In the genomic region with DNA sequence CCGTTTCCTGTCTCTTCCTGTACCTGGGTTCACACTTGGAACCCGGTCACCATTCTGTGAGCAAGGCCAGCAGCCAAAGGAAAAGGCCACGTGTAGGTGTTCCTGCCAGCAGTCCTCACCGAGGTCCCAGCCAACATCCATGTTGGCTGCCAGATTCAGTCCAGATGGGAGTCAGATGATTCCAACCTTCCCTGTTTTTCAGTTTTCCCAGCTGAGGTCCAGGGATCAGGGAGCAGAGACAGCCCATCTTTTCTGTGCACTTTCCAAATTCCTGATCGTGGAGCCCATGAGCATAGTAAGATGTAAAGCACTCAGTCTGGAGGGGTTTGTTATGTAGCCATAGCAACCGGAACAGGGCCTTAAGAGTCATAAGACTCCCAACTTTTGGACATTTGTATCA, we compare ENCODE assay signal across 18 cellular contexts. TPM values are rescaled to one million over a fixed set of nuclear protein-coding genes. Genes with fewer than 3 reads are reported as not detected.
DNase-seq lines count a peak whose midpoint lies in the region; ATAC-seq, FAIRE-seq and TF ChIP-seq lines count a peak whose summit lies in the region.
"Had no signal": no experiment of that assay in that cellular context is flagged by ENCODE, and none has a peak within 500 bp of the region (broad histone marks: within the 10 kb centered on the region; RNA-seq: fewer than 3 reads in every experiment).

No MANE protein-coding gene starts in this region.

- H3K9me1 ChIP-seq in K562 (ENCODE audit: control insufficient read depth, insufficient read depth, low read length): peaks cover 4% of the 10 kb centered on the region

- H3K4me3 Mint-ChIP-seq in activated naive CD4-positive, alpha-beta T cell treated with anti-CD3 and anti-CD28 coated beads, Interleukin-2, amount 10 ng/mL, durations not matched to agents 7 days and 5 days: no peak overlapping the region
- no peak overlapping the region for H3K4me3 Mint-ChIP-seq in immature natural killer cell

- peak overlapping the region in 1 of 2 experiments; percentile 61; a peak in 1 of 4 replicates for H3K9ac ChIP-seq in K562 (ENCODE audit: insufficient read depth in 1 of 2, low read depth in 2 of 2, low read length in 2 of 2)

- WGBS in K562 (ENCODE audit: insufficient coverage, low coverage, missing lambda C conversion rate): 53% methylated on average over 6 of the region's 6 CpGs

- TF ChIP-seq POLR2A in K562 (conservative IDR thresholded peaks at IDR 0.05): no peak

- no peak for TF ChIP-seq RAD21 in K562 (CRISPR knock-in tag; conservative IDR thresholded peaks at IDR 0.05 in 1 of 2, IDR thresholded peaks at IDR 0.05 in 1 of 2)

- FAIRE-seq in K562 (lab: Jason Lieb, UNC): no peak
- FAIRE-seq: G401.6 had no signal

- no peak for TF ChIP-seq EP300 in K562 (IDR thresholded peaks at IDR 0.05; ENCODE audit: low read length)

- POLR2A ChIA-PET in K562 (lab: Yijun Ruan, JAX): no interaction called here

- H3K4me3 ChIP-seq in K562: no peak overlapping the region
- H3K4me3 ChIP-seq: cardiac muscle cell, esophagus muscularis mucosa had no signal

- no peak overlapping the region for H3K27ac ChIP-seq in K562 (ENCODE audit: extremely low read depth, low read depth, low read length)
- H3K27ac ChIP-seq: cardiac muscle cell, WERI-Rb-1 had no signal

- no peaks in the 10 kb centered on the region for H3K27me3 Mint-ChIP-seq in activated naive CD4-positive, alpha-beta T cell treated with anti-CD3 and anti-CD28 coated beads, Interleukin-2, amount 10 ng/mL, durations not matched to agents 7 days and 5 days
- H3K27me3 Mint-ChIP-seq in immature natural killer cell (ENCODE audit: low read depth in 3 of 3): peaks cover 8 to 15% (median 14%) of the 10 kb centered on the region in 3 donors

- H3K9me3 ChIP-seq in K562 (replicated peaks; ENCODE audit: control insufficient read depth, insufficient read depth, low read depth, low read length): no peaks in the 10 kb centered on the region
- H3K9me3 ChIP-seq: esophagus muscularis mucosa had no signal

- ATAC-seq in K562: no peak
- no peak for ATAC-seq in GM18868 (IDR thresholded peaks at IDR 0.05; ENCODE audit: unreplicated experiment)
- ATAC-seq: activated T-cell treated with anti-CD3 and anti-CD28 coated beads, Interleukin-2, amount 50 U/mL, for 72 hours had no signal

- BruUV-seq in K562 (replicated peaks; lab: Mats Ljungman, UMichigan): no TSS peak

- no peak overlapping the region for H3K4me2 ChIP-seq in K562 (ENCODE audit: insufficient read depth, low read length)

- H4K20me1 ChIP-seq in K562 (replicated peaks; ENCODE audit: control insufficient read depth, insufficient read depth, low read length): no peaks in the 10 kb centered on the region

- intact Hi-C loops in K562 (cut with micrococcal nuclease): loop anchor here (1.0 to 10.0 kb wide), 2 partner anchors 26 to 221 kb away; no protein-coding TSS in a partner anchor

- no peak overlapping the region for H2AFZ ChIP-seq in K562 (ENCODE audit: low read depth, low read length)

- TF ChIP-seq CTCF in K562 (IDR thresholded peaks at IDR 0.05 in 2 of 3, conservative IDR thresholded peaks at IDR 0.05 in 1 of 3; ENCODE audit: insufficient read depth in 2 of 3, low read depth in 1 of 3, low read length in 3 of 3): no peak

- no peak for DNase-seq in activated naive CD4-positive, alpha-beta T cell treated with anti-CD3 and anti-CD28 coated beads, Interleukin-2, amount 10 ng/mL, durations not matched to agents 7 days and 5 days
- DNase-seq in activated naive CD4-positive, alpha-beta T cell treated with anti-CD3 and anti-CD28 coated beads, Interleukin-2, amount 50 U/mL, for 16 hours: no peak
- DNase-seq in K562 (ENCODE audit: extremely low read depth in 1 of 4, low spot score in 3 of 4) (no peak), immature natural killer cell (no peak), superior temporal gyrus (ENCODE audit: extremely low spot score) (peak; percentile 36), NCI-H510A treated with DMSO at 0.1 percent for 48 hours (lab: John Stamatoyannopoulos, UW) (no peak), mucosa of gallbladder (ENCODE audit: low spot score) (no peak)
- DNase-seq: activated T-cell treated with anti-CD3 and anti-CD28 coated beads, Interleukin-2, amount 50 U/mL, for 72 hours; islet precursor cell; NCI-H526 treated with DMSO at 0.1 percent for 48 hours; SHP77 treated with DMSO at 0.1 percent for 48 hours; stimulated activated CD4-positive, alpha-beta T cell treated with anti-CD3 and anti-CD28 coated beads, Interleukin-15, amount 100 ng/mL, for 24 hours; stimulated activated CD8-positive, alpha-beta memory T cell treated with anti-CD3 and anti-CD28 coated beads, Interleukin-4, amount 100 ng/mL, for 48 hours; WERI-Rb-1 had no signal

- CTCF ChIA-PET in activated naive CD4-positive, alpha-beta T cell treated with anti-CD3 and anti-CD28 coated beads, Interleukin-2, amount 10 ng/mL, durations not matched to agents 7 days and 5 days (lab: Charles Lee): interaction anchor here (0.7 to 3.2 kb wide), 5 partner anchors 8 to 83 kb away, joined by 3 to 37 read pairs (median 4); no protein-coding TSS in a partner anchor
- CTCF ChIA-PET in K562 (lab: Yijun Ruan, JAX; ENCODE audit: low intra/inter-chr PET ratio): interaction anchor here (0.9 to 5.3 kb wide), 2 partner anchors 60 to 84 kb away, joined by 3 to 54 read pairs; no protein-coding TSS in a partner anchor

- peaks cover 66% of the 10 kb centered on the region for H3K4me1 Mint-ChIP-seq in activated naive CD4-positive, alpha-beta T cell treated with anti-CD3 and anti-CD28 coated beads, Interleukin-2, amount 10 ng/mL, durations not matched to agents 7 days and 5 days
- H3K4me1 Mint-ChIP-seq in immature natural killer cell: peaks cover 43 to 46% of the 10 kb centered on the region in 2 donors

- H3K36me3 ChIP-seq in K562 (ENCODE audit: control insufficient read depth, insufficient read depth, low read length): no peaks in the 10 kb centered on the region
- H3K36me3 ChIP-seq: cardiac muscle cell, WERI-Rb-1 had no signal

- no peaks in the 10 kb centered on the region for H3K9me3 Mint-ChIP-seq in activated naive CD4-positive, alpha-beta T cell treated with anti-CD3 and anti-CD28 coated beads, Interleukin-2, amount 10 ng/mL, durations not matched to agents 7 days and 5 days
- no peaks in the 10 kb centered on the region for H3K9me3 Mint-ChIP-seq in immature natural killer cell
- H3K9me3 Mint-ChIP-seq: activated T-cell treated with anti-CD3 and anti-CD28 coated beads, Interleukin-2, amount 50 U/mL, for 72 hours had no signal

- H3K36me3 Mint-ChIP-seq in activated naive CD4-positive, alpha-beta T cell treated with anti-CD3 and anti-CD28 coated beads, Interleukin-2, amount 10 ng/mL, durations not matched to agents 7 days and 5 days: peaks cover 18% of the 10 kb centered on the region
- peaks cover 0 to 3% (median 0%) of the 10 kb centered on the region in 3 donors for H3K36me3 Mint-ChIP-seq in immature natural killer cell

- no peaks in the 10 kb centered on the region for H3K27me3 ChIP-seq in K562 (ENCODE audit: control insufficient read depth in 2 of 2, insufficient read depth in 2 of 2, low read length in 2 of 2)
- H3K27me3 ChIP-seq: cardiac muscle cell, esophagus muscularis mucosa had no signal

- in situ Hi-C loops in K562 (cut with MboI): loop anchor here (5.0 to 10.0 kb wide), 2 partner anchors 126 to 221 kb away; no protein-coding TSS in a partner anchor

- H3K27ac Mint-ChIP-seq in activated naive CD4-positive, alpha-beta T cell treated with anti-CD3 and anti-CD28 coated beads, Interleukin-2, amount 10 ng/mL, durations not matched to agents 7 days and 5 days: peak overlapping the region; percentile 56
- peak overlapping the region in 4 of 6 donors; percentile 43 to 64 (median 55) for H3K27ac Mint-ChIP-seq in immature natural killer cell
- H3K27ac Mint-ChIP-seq: activated T-cell treated with anti-CD3 and anti-CD28 coated beads, Interleukin-2, amount 50 U/mL, for 72 hours had no signal

- H3K4me1 ChIP-seq in K562 (replicated peaks in 1 of 2; ENCODE audit: control insufficient read depth in 2 of 2, insufficient read depth in 2 of 2, low read length in 2 of 2): peaks cover 4 to 15% of the 10 kb centered on the region in 2 experiments; a peak in 4 of 5 replicates

- no peaks in the 10 kb centered on the region for H3K79me2 ChIP-seq in K562 (ENCODE audit: control insufficient read depth, insufficient read depth, low read length)

RNA-seq across cellular contexts. Expression of gene PVRIG, which starts 3.9 kb away (rescaled TPM):
- 0.67 TPM in 1 of 2 replicates, not detected in the other for total RNA-seq in K562 (2011; cell fraction: chromatin; rRNA removed; ENCODE audit: low replicate concordance)
- not detected in 2 replicates for total RNA-seq in K562 (2011; cell fraction: nucleolus; rRNA removed)
- not detected in 2 replicates for total RNA-seq in K562 (2011; cell fraction: nucleoplasm; rRNA removed)
- total RNA-seq in K562 (2014; rRNA removed) (not detected in 2 replicates), K562 (2014; rRNA removed; fragmentation: Illumina TruSeq; extraction: Trizol) (not detected in 2 replicates), K562 (2015; rRNA removed; fragmentation: Illumina TruSeq; extraction: Trizol) (not detected in 2 replicates), K562 (2021) (0.64 TPM in 1 of 2 replicates, not detected in the other), mucosa of gallbladder (3.1 TPM)
- polyA plus RNA-seq in K562 (2011; rRNA removed) (not detected in 2 replicates), K562 (2014; fragmentation: Illumina TruSeq; extraction: Trizol) (not detected in 2 replicates), K562 (2014; fragmentation: Nextera tagmentation; extraction: Ambion mirVana) (not detected), K562 (2014; rRNA removed) (0.16 TPM in 1 of 2 replicates, not detected in the other), immature natural killer cell (100 to 1,000 TPM; 151 to 240 (median 209) TPM)
- polyA plus RNA-seq in K562 (2011; cell fraction: cytosol; rRNA removed): 0.06 TPM in 1 of 2 replicates, not detected in the other
- not detected in 2 replicates for polyA plus RNA-seq in K562 (2011; cell fraction: nucleus; rRNA removed)
- 0.40 and 1.0 TPM in 2 replicates for polyA plus RNA-seq in K562 (2012)
- not detected in 2 replicates for polyA minus RNA-seq in K562 (2011; rRNA and poly(A)+ RNA removed)
- polyA minus RNA-seq in K562 (2011; cell fraction: cytosol; rRNA and poly(A)+ RNA removed): not detected in 2 replicates
- not detected in 2 replicates for polyA minus RNA-seq in K562 (2011; cell fraction: nucleus; rRNA and poly(A)+ RNA removed)

RNA-seq across cellular contexts. Expression of gene STAG3, which starts 38.2 kb away (rescaled TPM):
- 12.2 and 23.8 TPM in 2 replicates for total RNA-seq in K562 (2011; cell fraction: chromatin; rRNA removed; ENCODE audit: low replicate concordance)
- total RNA-seq in K562 (2011; cell fraction: nucleolus; rRNA removed): 10.3 and 11.0 TPM in 2 replicates
- 9.9 and 10.9 TPM in 2 replicates for total RNA-seq in K562 (2011; cell fraction: nucleoplasm; rRNA removed)
- total RNA-seq in K562 (2014; rRNA removed) (0.54 and 2.1 TPM in 2 replicates), K562 (2014; rRNA removed; fragmentation: Illumina TruSeq; extraction: Trizol) (0.96 and 1.7 TPM in 2 replicates), K562 (2015; rRNA removed; fragmentation: Illumina TruSeq; extraction: Trizol) (1.3 and 2.5 TPM in 2 replicates), K562 (2021) (1.7 and 2.5 TPM in 2 replicates), mucosa of gallbladder (3.6 TPM)
- polyA plus RNA-seq in K562 (2011; rRNA removed) (2.4 and 5.1 TPM in 2 replicates), K562 (2014; fragmentation: Illumina TruSeq; extraction: Trizol) (1.3 and 1.6 TPM in 2 replicates), K562 (2014; fragmentation: Nextera tagmentation; extraction: Ambion mirVana) (1 to 10 TPM; 1.2 to 2.3 TPM), K562 (2014; rRNA removed) (1.3 and 1.9 TPM in 2 replicates), immature natural killer cell (1 to 10 TPM in 1 of 3 donors, under 1 TPM in 2; 0.50 to 2.8 (median 0.72) TPM)
- 1.5 and 3.0 TPM in 2 replicates for polyA plus RNA-seq in K562 (2011; cell fraction: cytosol; rRNA removed)
- polyA plus RNA-seq in K562 (2011; cell fraction: nucleus; rRNA removed): 11.9 and 21.5 TPM in 2 replicates
- polyA plus RNA-seq in K562 (2012): 4.9 and 11.1 TPM in 2 replicates
- 2.1 and 3.9 TPM in 2 replicates for polyA minus RNA-seq in K562 (2011; rRNA and poly(A)+ RNA removed)
- polyA minus RNA-seq in K562 (2011; cell fraction: cytosol; rRNA and poly(A)+ RNA removed): 1.6 and 2.0 TPM in 2 replicates
- 3.2 and 6.4 TPM in 2 replicates for polyA minus RNA-seq in K562 (2011; cell fraction: nucleus; rRNA and poly(A)+ RNA removed)

RNA-seq across cellular contexts. Expression of gene GPC2, which starts 38.7 kb away (rescaled TPM):
- 6.5 and 21.7 TPM in 2 replicates for total RNA-seq in K562 (2011; cell fraction: chromatin; rRNA removed; ENCODE audit: low replicate concordance)
- total RNA-seq in K562 (2011; cell fraction: nucleolus; rRNA removed): 15.8 and 17.7 TPM in 2 replicates
- 10.9 and 11.9 TPM in 2 replicates for total RNA-seq in K562 (2011; cell fraction: nucleoplasm; rRNA removed)
- total RNA-seq in K562 (2014; rRNA removed) (1.7 and 3.2 TPM in 2 replicates), K562 (2014; rRNA removed; fragmentation: Illumina TruSeq; extraction: Trizol) (0.83 and 1.1 TPM in 2 replicates), K562 (2015; rRNA removed; fragmentation: Illumina TruSeq; extraction: Trizol) (1.1 and 1.3 TPM in 2 replicates), K562 (2021) (4.7 and 5.1 TPM in 2 replicates), mucosa of gallbladder (5.6 TPM)
- polyA plus RNA-seq in K562 (2011; rRNA removed) (1.5 and 3.7 TPM in 2 replicates), K562 (2014; fragmentation: Illumina TruSeq; extraction: Trizol) (1.3 and 1.7 TPM in 2 replicates), K562 (2014; fragmentation: Nextera tagmentation; extraction: Ambion mirVana) (under 1 TPM in 1 of 2 experiments, not detected in 1; 0.06 TPM), K562 (2014; rRNA removed) (7.2 and 7.7 TPM in 2 replicates), immature natural killer cell (not detected)
- 3.8 and 4.6 TPM in 2 replicates for polyA plus RNA-seq in K562 (2011; cell fraction: cytosol; rRNA removed)
- polyA plus RNA-seq in K562 (2011; cell fraction: nucleus; rRNA removed): 21.7 and 28.4 TPM in 2 replicates
- polyA plus RNA-seq in K562 (2012): 2.0 and 5.0 TPM in 2 replicates
- polyA minus RNA-seq in K562 (2011; rRNA and poly(A)+ RNA removed): 1.4 and 1.6 TPM in 2 replicates
- polyA minus RNA-seq in K562 (2011; cell fraction: cytosol; rRNA and poly(A)+ RNA removed): 0.86 and 2.5 TPM in 2 replicates
- 9.3 and 10.2 TPM in 2 replicates for polyA minus RNA-seq in K562 (2011; cell fraction: nucleus; rRNA and poly(A)+ RNA removed)

RNA-seq across cellular contexts. Expression of gene GAL3ST4, which starts 47.5 kb away (rescaled TPM):
- total RNA-seq in K562 (2011; cell fraction: chromatin; rRNA removed; ENCODE audit: low replicate concordance): 1.3 and 3.7 TPM in 2 replicates
- 2.1 and 2.2 TPM in 2 replicates for total RNA-seq in K562 (2011; cell fraction: nucleolus; rRNA removed)
- total RNA-seq in K562 (2011; cell fraction: nucleoplasm; rRNA removed): 1.8 and 2.9 TPM in 2 replicates
- total RNA-seq in K562 (2014; rRNA removed): 0.05 and 0.37 TPM in 2 replicates
- total RNA-seq in K562 (2014; rRNA removed; fragmentation: Illumina TruSeq; extraction: Trizol): 0.16 and 0.18 TPM in 2 replicates
- 0.25 and 0.41 TPM in 2 replicates for total RNA-seq in K562 (2015; rRNA removed; fragmentation: Illumina TruSeq; extraction: Trizol)
- 0.54 and 1.0 TPM in 2 replicates for total RNA-seq in K562 (2021)
- polyA plus RNA-seq in K562 (2011; rRNA removed): 0.60 and 1.7 TPM in 2 replicates
- polyA plus RNA-seq in K562 (2011; cell fraction: cytosol; rRNA removed): 1.5 and 2.0 TPM in 2 replicates
- 4.9 and 6.0 TPM in 2 replicates for polyA plus RNA-seq in K562 (2011; cell fraction: nucleus; rRNA removed)
- 1.1 and 2.6 TPM in 2 replicates for polyA plus RNA-seq in K562 (2012)
- 0.96 and 1.2 TPM in 2 replicates for polyA plus RNA-seq in K562 (2014; fragmentation: Illumina TruSeq; extraction: Trizol)
- under 1 TPM; 0.15 to 0.18 TPM for polyA plus RNA-seq in K562 (2014; fragmentation: Nextera tagmentation; extraction: Ambion mirVana)
- polyA plus RNA-seq in K562 (2014; rRNA removed): 0.88 and 0.98 TPM in 2 replicates
- polyA minus RNA-seq in K562 (2011; rRNA and poly(A)+ RNA removed): 0.28 and 0.57 TPM in 2 replicates
- polyA minus RNA-seq in K562 (2011; cell fraction: cytosol; rRNA and poly(A)+ RNA removed): 0.91 TPM in 1 of 2 replicates, not detected in the other
- polyA minus RNA-seq in K562 (2011; cell fraction: nucleus; rRNA and poly(A)+ RNA removed): 0.13 and 0.44 TPM in 2 replicates
- polyA plus RNA-seq in immature natural killer cell: under 1 TPM in 1 of 3 donors, not detected in 2; 0.08 TPM
- 11.2 TPM for total RNA-seq in mucosa of gallbladder

RNA-seq across cellular contexts. Expression of gene TRAPPC14, which starts 57.4 kb away (rescaled TPM):
- total RNA-seq in K562 (2011; cell fraction: chromatin; rRNA removed; ENCODE audit: low replicate concordance): 86.1 and 225 TPM in 2 replicates
- total RNA-seq in K562 (2011; cell fraction: nucleolus; rRNA removed): 123 and 132 TPM in 2 replicates
- total RNA-seq in K562 (2011; cell fraction: nucleoplasm; rRNA removed): 95.7 and 101 TPM in 2 replicates
- total RNA-seq in K562 (2014; rRNA removed) (25.6 and 27.1 TPM in 2 replicates), K562 (2014; rRNA removed; fragmentation: Illumina TruSeq; extraction: Trizol) (7.6 and 9.9 TPM in 2 replicates), K562 (2015; rRNA removed; fragmentation: Illumina TruSeq; extraction: Trizol) (17.4 and 18.2 TPM in 2 replicates), K562 (2021) (38.2 and 45.9 TPM in 2 replicates), mucosa of gallbladder (37.1 TPM)
- polyA plus RNA-seq in K562 (2011; rRNA removed) (5.4 and 12.1 TPM in 2 replicates), K562 (2014; fragmentation: Illumina TruSeq; extraction: Trizol) (20.5 and 29.3 TPM in 2 replicates), K562 (2014; fragmentation: Nextera tagmentation; extraction: Ambion mirVana) (under 1 TPM; 0.42 to 0.55 TPM), K562 (2014; rRNA removed) (27.9 and 43.8 TPM in 2 replicates), immature natural killer cell (1 to 10 TPM in 2 of 3 donors, under 1 TPM in 1; 0.71 to 2.9 (median 1.8) TPM)
- polyA plus RNA-seq in K562 (2011; cell fraction: cytosol; rRNA removed): 7.4 and 10.1 TPM in 2 replicates
- 91.6 and 168 TPM in 2 replicates for polyA plus RNA-seq in K562 (2011; cell fraction: nucleus; rRNA removed)
- polyA plus RNA-seq in K562 (2012): 26.9 and 43.9 TPM in 2 replicates
- polyA minus RNA-seq in K562 (2011; rRNA and poly(A)+ RNA removed): 4.9 and 6.1 TPM in 2 replicates
- polyA minus RNA-seq in K562 (2011; cell fraction: cytosol; rRNA and poly(A)+ RNA removed): 6.9 and 7.9 TPM in 2 replicates
- polyA minus RNA-seq in K562 (2011; cell fraction: nucleus; rRNA and poly(A)+ RNA removed): 41.7 and 45.6 TPM in 2 replicates
